26 cellular contexts compared by ENCODE assay signal in genomic region chr15:50044406-50044805, GRCh38.
"Had no signal": no experiment of that assay in that cellular context is flagged by ENCODE, and none has a peak within 500 bp of the region (broad histone marks: within the 10 kb centered on the region; RNA-seq: fewer than 3 reads in every experiment).

No MANE protein-coding gene starts in this region.

- H3K27me3 Mint-ChIP-seq: activated CD4-positive, alpha-beta memory T cell treated with anti-CD3 and anti-CD28 coated beads, Interleukin-2, amount 10 ng/mL, durations not matched to agents 7 days and 5 days; activated CD4-positive, alpha-beta T cell treated with anti-CD3 and anti-CD28 coated beads for 36 hours; activated CD4-positive, alpha-beta T cell treated with anti-CD3 and anti-CD28 coated beads, Interleukin-2, amount 10 ng/mL, durations not matched to agents 7 days and 5 days; activated naive CD4-positive, alpha-beta T cell treated with anti-CD3 and anti-CD28 coated beads, Interleukin-2, amount 10 ng/mL, durations not matched to agents 7 days and 5 days; activated T-cell treated with anti-CD3 and anti-CD28 coated beads, Interleukin-2, amount 50 U/mL, for 24 hours had no signal

- H3K27me3 ChIP-seq: ascending aorta, breast epithelium, colonic mucosa had no signal

- H3K4me3 Mint-ChIP-seq: activated CD4-positive, alpha-beta memory T cell treated with anti-CD3 and anti-CD28 coated beads, Interleukin-2, amount 10 ng/mL, durations not matched to agents 7 days and 5 days; activated CD4-positive, alpha-beta T cell treated with anti-CD3 and anti-CD28 coated beads for 36 hours; activated CD4-positive, alpha-beta T cell treated with anti-CD3 and anti-CD28 coated beads, Interleukin-2, amount 10 ng/mL, durations not matched to agents 7 days and 5 days; activated naive CD4-positive, alpha-beta T cell treated with anti-CD3 and anti-CD28 coated beads, Interleukin-2, amount 10 ng/mL, durations not matched to agents 7 days and 5 days; activated naive CD8-positive, alpha-beta T cell treated with anti-CD3 and anti-CD28 coated beads, Interleukin-2, amount 10 ng/mL, durations not matched to agents 7 days and 5 days; activated T-cell treated with anti-CD3 and anti-CD28 coated beads, Interleukin-2, amount 50 U/mL, for 24 hours; activated T-cell treated with anti-CD3 and anti-CD28 coated beads, Interleukin-2, amount 50 U/mL, for 72 hours; brain had no signal

- H3K9me3 ChIP-seq: colonic mucosa had no signal

- H3K27ac ChIP-seq: ascending aorta, breast epithelium, cardiac muscle cell, colonic mucosa had no signal

- H3K4me1 Mint-ChIP-seq: brain had no signal

- H3K36me3 ChIP-seq: ascending aorta, breast epithelium, cardiac muscle cell, colonic mucosa had no signal

- DNase-seq: activated CD4-positive, alpha-beta memory T cell treated with anti-CD3 and anti-CD28 coated beads, Interleukin-2, amount 10 ng/mL, durations not matched to agents 7 days and 5 days; activated CD4-positive, alpha-beta T cell treated with anti-CD3 and anti-CD28 coated beads for 36 hours; activated CD4-positive, alpha-beta T cell treated with anti-CD3 and anti-CD28 coated beads, Interleukin-2, amount 10 ng/mL, durations not matched to agents 7 days and 5 days; activated CD4-positive, alpha-beta T cell treated with anti-CD3 and anti-CD28 coated beads, Interleukin-2, amount 50 U/mL, for 4 hours; activated CD4-positive, CD25-positive, alpha-beta regulatory T cell; activated CD4-positive, CD25-positive, alpha-beta regulatory T cell treated with anti-CD3 and anti-CD28 coated beads, Interleukin-2, amount 50 U/mL, for 72 hours; activated CD8-positive, alpha-beta memory T cell treated with anti-CD3 and anti-CD28 coated beads, Interleukin-2, amount 50 U/mL, for 48 hours; activated gamma-delta T cell; activated naive CD4-positive, alpha-beta T cell; activated naive CD4-positive, alpha-beta T cell treated with anti-CD3 and anti-CD28 coated beads, Interleukin-2, amount 10 ng/mL, durations not matched to agents 7 days and 5 days; activated naive CD8-positive, alpha-beta T cell treated with anti-CD3 and anti-CD28 coated beads, Interleukin-2, amount 10 ng/mL, durations not matched to agents 7 days and 5 days; activated T-cell treated with anti-CD3 and anti-CD28 coated beads for 4 hours; activated T-cell treated with anti-CD3 and anti-CD28 coated beads, Interleukin-2, amount 50 U/mL, for 24 hours; activated T-cell treated with anti-CD3 and anti-CD28 coated beads, Interleukin-2, amount 50 U/mL, for 72 hours; central memory CD4-positive, alpha-beta T cell; cerebellar nuclear complex; colonic mucosa; effector CD8-positive, alpha-beta T cell; foreskin fibroblast; T-helper 2 cell had no signal

- H3K36me3 Mint-ChIP-seq: activated naive CD4-positive, alpha-beta T cell treated with anti-CD3 and anti-CD28 coated beads, Interleukin-2, amount 10 ng/mL, durations not matched to agents 7 days and 5 days; brain had no signal

- H3K4me3 ChIP-seq: ascending aorta, breast epithelium, cardiac muscle cell, colonic mucosa had no signal

- H3K4me1 ChIP-seq: ascending aorta, breast epithelium, colonic mucosa had no signal

- H3K27ac Mint-ChIP-seq: activated CD4-positive, alpha-beta memory T cell treated with anti-CD3 and anti-CD28 coated beads, Interleukin-2, amount 10 ng/mL, durations not matched to agents 7 days and 5 days; activated CD4-positive, alpha-beta T cell treated with anti-CD3 and anti-CD28 coated beads for 36 hours; activated CD4-positive, alpha-beta T cell treated with anti-CD3 and anti-CD28 coated beads, Interleukin-2, amount 10 ng/mL, durations not matched to agents 7 days and 5 days; activated naive CD4-positive, alpha-beta T cell treated with anti-CD3 and anti-CD28 coated beads, Interleukin-2, amount 10 ng/mL, durations not matched to agents 7 days and 5 days; activated naive CD4-positive, alpha-beta T cell treated with anti-CD3 and anti-CD28 coated beads, Interleukin-2, amount 50 U/mL, for 72 hours; activated naive CD8-positive, alpha-beta T cell treated with anti-CD3 and anti-CD28 coated beads, Interleukin-2, amount 10 ng/mL, durations not matched to agents 7 days and 5 days; activated T-cell treated with anti-CD3 and anti-CD28 coated beads, Interleukin-2, amount 50 U/mL, for 24 hours; activated T-cell treated with anti-CD3 and anti-CD28 coated beads, Interleukin-2, amount 50 U/mL, for 72 hours; brain had no signal

- ATAC-seq: activated CD4-positive, alpha-beta T cell treated with anti-CD3 and anti-CD28 coated beads for 36 hours; activated naive CD4-positive, alpha-beta T cell treated with anti-CD3 and anti-CD28 coated beads, Interleukin-2, amount 50 U/mL, for 72 hours; activated T-cell treated with anti-CD3 and anti-CD28 coated beads, Interleukin-2, amount 50 U/mL, for 72 hours; esophagus mucosa had no signal
